ENCODE assay signal across 9 cellular contexts in genomic region chr12:10425938-10426337, GRCh38. TPM values are rescaled to one million over a fixed set of nuclear protein-coding genes. Genes with fewer than 3 reads are reported as not detected.
"Had no signal": no experiment of that assay in that cellular context is flagged by ENCODE, and none has a peak within 500 bp of the region (broad histone marks: within the 10 kb centered on the region; RNA-seq: fewer than 3 reads in every experiment).

No MANE protein-coding gene starts in this region.

RNA-seq across cellular contexts. Expression of gene KLRC3, which starts 5.5 kb away (rescaled TPM):
- total RNA-seq: HepG2, HT1080, IMR-90, M059J, PC-3, Right ventricle myocardium inferior, SJCRH30 had no signal
- polyA plus RNA-seq: HepG2, IMR-90 had no signal

RNA-seq across cellular contexts. Expression of gene KLRC2, which starts 9.9 kb away (rescaled TPM):
- total RNA-seq: HT1080, IMR-90, M059J, OCI-LY7, PC-3, Right ventricle myocardium inferior, SJCRH30 had no signal
- polyA plus RNA-seq: IMR-90 had no signal

RNA-seq across cellular contexts. Expression of gene KLRC4, which starts 16.4 kb away (rescaled TPM):
- total RNA-seq: HepG2, HT1080, IMR-90, M059J, PC-3, Right ventricle myocardium inferior, RPMI7951, SJCRH30 had no signal
- polyA plus RNA-seq: IMR-90 had no signal

RNA-seq across cellular contexts. Expression of gene KLRC1, which starts 27.2 kb away (rescaled TPM):
- total RNA-seq: HepG2, IMR-90, M059J, PC-3, Right ventricle myocardium inferior, RPMI7951, SJCRH30 had no signal
- polyA plus RNA-seq: HepG2, IMR-90 had no signal

RNA-seq across cellular contexts. Expression of gene KLRK1, which starts 36.1 kb away (rescaled TPM):
- total RNA-seq: HepG2, HT1080, IMR-90, M059J, PC-3, RPMI7951, SJCRH30 had no signal
- polyA plus RNA-seq: HepG2, IMR-90 had no signal
